9 cellular contexts compared by ENCODE assay signal in genomic region chr5:146878471-146879172, GRCh38. TPM values are rescaled to one million over a fixed set of nuclear protein-coding genes. Genes with fewer than 3 reads are reported as not detected.
DNase-seq lines count a peak whose midpoint lies in the region; ATAC-seq, FAIRE-seq and TF ChIP-seq lines count a peak whose summit lies in the region.
"Had no signal": no experiment of that assay in that cellular context is flagged by ENCODE, and none has a peak within 500 bp of the region (broad histone marks: within the 10 kb centered on the region; RNA-seq: fewer than 3 reads in every experiment).

Gene PPP2R2B, minus strand, starts transcription at chr5:146878757.

- peaks cover 44% of the 10 kb centered on the region for H3K27me3 Mint-ChIP-seq in activated T-cell treated with anti-CD3 and anti-CD28 coated beads, Interleukin-2, amount 50 U/mL, for 72 hours (ENCODE audit: low read depth)

- TF ChIP-seq EP300 in A549 (IDR thresholded peaks at IDR 0.05) = no peak

- WGBS in A549 (ENCODE audit: missing lambda C conversion rate) = 15% methylated on average over 11 of the region's 41 CpGs
- WGBS in esophagus squamous epithelium, 2 donors = 2% methylated on average over 7 of the region's 41 CpGs; no CpG with 5 or more reads in 1 of the 2 donors

- TF ChIP-seq RAD21 in A549 (conservative IDR thresholded peaks at IDR 0.05 in 1 of 2, IDR thresholded peaks at IDR 0.05 in 1 of 2) = no peak

- peaks cover 6% of the 10 kb centered on the region; the same call in 1 of the 3 replicates for H3K4me1 ChIP-seq in A549
- H3K4me1 ChIP-seq in esophagus squamous epithelium = peaks cover 13 to 30% (median 21%) of the 10 kb centered on the region in 3 donors

- CTCF ChIA-PET in A549 (lab: Yijun Ruan, JAX) = interaction anchor here (0.6 to 1.6 kb wide), 4 partner anchors 9 to 337 kb away, joined by 3 to 5 read pairs (median 4); no protein-coding TSS in a partner anchor

- POLR2A ChIA-PET in A549 (lab: Yijun Ruan, JAX) = no interaction called here

- intact Hi-C loops in esophagus squamous epithelium (cut with DNase I) = no loop called here

- peak within 1 kb of the TSS; percentile 50 for H3K4me3 ChIP-seq in A549
- H3K4me3 ChIP-seq in esophagus squamous epithelium = peak within 1 kb of the TSS; percentile 40 to 68 (median 60)

- peak within 1 kb of the TSS; percentile 86 to 89 for H3K4me3 Mint-ChIP-seq in activated T-cell treated with anti-CD3 and anti-CD28 coated beads, Interleukin-2, amount 50 U/mL, for 72 hours

- DNase-seq in A549 (ENCODE audit: low read depth in 1 of 2, low spot score in 1 of 2) (peak in 1 of 2 experiments; percentile 15), NCI-H2227 treated with DMSO at 0.1 percent for 48 hours (lab: John Stamatoyannopoulos, UW) (peak; percentile 48), esophagus squamous epithelium (lab: John Stamatoyannopoulos, UW) (no peak), myocyte (ENCODE audit: low read depth) (peak; percentile 44), superior temporal gyrus (ENCODE audit: extremely low spot score) (peak; percentile 70), OCI-M1 (lab: John Stamatoyannopoulos, UW) (no peak)
- peak; percentile 50 to 69 for DNase-seq in activated T-cell treated with anti-CD3 and anti-CD28 coated beads, Interleukin-2, amount 50 U/mL, for 72 hours

- peaks cover 0 to 38% (median 0%) of the 10 kb centered on the region in 4 donors for H3K27me3 ChIP-seq in esophagus squamous epithelium

- peak within 1 kb of the TSS; percentile 95 for H3K4me2 ChIP-seq in A549

- H3K9me3 ChIP-seq in A549 = no peaks in the 10 kb centered on the region
- H3K9me3 ChIP-seq in esophagus squamous epithelium = no peaks in the 10 kb centered on the region

- ATAC-seq in A549 (peak; percentile 78 to 86), GM19372 (IDR thresholded peaks at IDR 0.05; ENCODE audit: low read depth, unreplicated experiment) (peak; percentile 56)
- ATAC-seq in activated T-cell treated with anti-CD3 and anti-CD28 coated beads, Interleukin-2, amount 50 U/mL, for 72 hours (replicated peaks in 1 of 2) = peak; percentile 86 to 88

- H3K9me3 Mint-ChIP-seq in activated T-cell treated with anti-CD3 and anti-CD28 coated beads, Interleukin-2, amount 50 U/mL, for 72 hours = no peaks in the 10 kb centered on the region

- H3K4me1 Mint-ChIP-seq in activated T-cell treated with anti-CD3 and anti-CD28 coated beads, Interleukin-2, amount 50 U/mL, for 72 hours (ENCODE audit: low read depth) = peaks cover 9% of the 10 kb centered on the region

- TF ChIP-seq CTCF in A549 (IDR thresholded peaks at IDR 0.05) = no peak
- TF ChIP-seq CTCF in esophagus squamous epithelium (IDR thresholded peaks at IDR 0.05) = no peak

- FAIRE-seq in A549 (lab: Jason Lieb, UNC) = no peak

- no peak within 1 kb of the TSS for H3K27ac Mint-ChIP-seq in activated T-cell treated with anti-CD3 and anti-CD28 coated beads, Interleukin-2, amount 50 U/mL, for 72 hours

- no peak for TF ChIP-seq POLR2A in A549 (IDR thresholded peaks at IDR 0.05; ENCODE audit: low read length)
- peak in 1 of 4 donors; percentile 31 for TF ChIP-seq POLR2A in esophagus squamous epithelium (IDR thresholded peaks at IDR 0.05)

- no peaks in the 10 kb centered on the region for H3K36me3 Mint-ChIP-seq in activated T-cell treated with anti-CD3 and anti-CD28 coated beads, Interleukin-2, amount 50 U/mL, for 72 hours (ENCODE audit: insufficient read depth in 2 of 2)

- H3K27ac ChIP-seq in A549 = no peak within 1 kb of the TSS
- peak within 1 kb of the TSS in 1 of 4 donors; percentile 11 for H3K27ac ChIP-seq in esophagus squamous epithelium
- H3K27ac ChIP-seq: epithelial cell of prostate had no signal

- H3K36me3 ChIP-seq in esophagus squamous epithelium = no peaks in the 10 kb centered on the region

TF ChIP-seq in A549, 52 proteins besides CTCF, POLR2A, EP300 and RAD21 (continues in another document):
- TF ChIP-seq CBX8 (IDR thresholded peaks at IDR 0.05) = no peak
- no peak for TF ChIP-seq EHF (CRISPR knock-in tag; IDR thresholded peaks at IDR 0.05)
- TF ChIP-seq PHF8 (IDR thresholded peaks at IDR 0.05; ENCODE audit: borderline replicate concordance, low read depth) = no peak
- no peak for TF ChIP-seq MAZ (IDR thresholded peaks at IDR 0.05; ENCODE audit: borderline replicate concordance, low read depth, low read length)
- TF ChIP-seq, protein P1, sequence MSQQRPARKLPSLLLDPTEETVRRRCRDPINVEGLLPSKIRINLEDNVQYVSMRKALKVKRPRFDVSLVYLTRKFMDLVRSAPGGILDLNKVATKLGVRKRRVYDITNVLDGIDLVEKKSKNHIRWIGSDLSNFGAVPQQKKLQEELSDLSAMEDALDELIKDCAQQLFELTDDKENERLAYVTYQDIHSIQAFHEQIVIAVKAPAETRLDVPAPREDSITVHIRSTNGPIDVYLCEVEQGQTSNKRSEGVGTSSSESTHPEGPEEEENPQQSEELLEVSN (IDR thresholded peaks at IDR 0.05; ENCODE audit: borderline replicate concordance, low read depth) = no peak
- TF ChIP-seq JUN (IDR thresholded peaks at IDR 0.05) = no peak
- TF ChIP-seq, protein P2, sequence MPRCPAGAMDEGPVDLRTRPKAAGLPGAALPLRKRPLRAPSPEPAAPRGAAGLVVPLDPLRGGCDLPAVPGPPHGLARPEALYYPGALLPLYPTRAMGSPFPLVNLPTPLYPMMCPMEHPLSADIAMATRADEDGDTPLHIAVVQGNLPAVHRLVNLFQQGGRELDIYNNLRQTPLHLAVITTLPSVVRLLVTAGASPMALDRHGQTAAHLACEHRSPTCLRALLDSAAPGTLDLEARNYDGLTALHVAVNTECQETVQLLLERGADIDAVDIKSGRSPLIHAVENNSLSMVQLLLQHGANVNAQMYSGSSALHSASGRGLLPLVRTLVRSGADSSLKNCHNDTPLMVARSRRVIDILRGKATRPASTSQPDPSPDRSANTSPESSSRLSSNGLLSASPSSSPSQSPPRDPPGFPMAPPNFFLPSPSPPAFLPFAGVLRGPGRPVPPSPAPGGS (IDR thresholded peaks at IDR 0.05) = no peak
- TF ChIP-seq ESRRA (IDR thresholded peaks at IDR 0.05; ENCODE audit: borderline replicate concordance, low read length) = no peak
- no peak for TF ChIP-seq GATA3 (IDR thresholded peaks at IDR 0.05; ENCODE audit: borderline replicate concordance)
- TF ChIP-seq USF2 (IDR thresholded peaks at IDR 0.05) = no peak
- TF ChIP-seq, protein P3, sequence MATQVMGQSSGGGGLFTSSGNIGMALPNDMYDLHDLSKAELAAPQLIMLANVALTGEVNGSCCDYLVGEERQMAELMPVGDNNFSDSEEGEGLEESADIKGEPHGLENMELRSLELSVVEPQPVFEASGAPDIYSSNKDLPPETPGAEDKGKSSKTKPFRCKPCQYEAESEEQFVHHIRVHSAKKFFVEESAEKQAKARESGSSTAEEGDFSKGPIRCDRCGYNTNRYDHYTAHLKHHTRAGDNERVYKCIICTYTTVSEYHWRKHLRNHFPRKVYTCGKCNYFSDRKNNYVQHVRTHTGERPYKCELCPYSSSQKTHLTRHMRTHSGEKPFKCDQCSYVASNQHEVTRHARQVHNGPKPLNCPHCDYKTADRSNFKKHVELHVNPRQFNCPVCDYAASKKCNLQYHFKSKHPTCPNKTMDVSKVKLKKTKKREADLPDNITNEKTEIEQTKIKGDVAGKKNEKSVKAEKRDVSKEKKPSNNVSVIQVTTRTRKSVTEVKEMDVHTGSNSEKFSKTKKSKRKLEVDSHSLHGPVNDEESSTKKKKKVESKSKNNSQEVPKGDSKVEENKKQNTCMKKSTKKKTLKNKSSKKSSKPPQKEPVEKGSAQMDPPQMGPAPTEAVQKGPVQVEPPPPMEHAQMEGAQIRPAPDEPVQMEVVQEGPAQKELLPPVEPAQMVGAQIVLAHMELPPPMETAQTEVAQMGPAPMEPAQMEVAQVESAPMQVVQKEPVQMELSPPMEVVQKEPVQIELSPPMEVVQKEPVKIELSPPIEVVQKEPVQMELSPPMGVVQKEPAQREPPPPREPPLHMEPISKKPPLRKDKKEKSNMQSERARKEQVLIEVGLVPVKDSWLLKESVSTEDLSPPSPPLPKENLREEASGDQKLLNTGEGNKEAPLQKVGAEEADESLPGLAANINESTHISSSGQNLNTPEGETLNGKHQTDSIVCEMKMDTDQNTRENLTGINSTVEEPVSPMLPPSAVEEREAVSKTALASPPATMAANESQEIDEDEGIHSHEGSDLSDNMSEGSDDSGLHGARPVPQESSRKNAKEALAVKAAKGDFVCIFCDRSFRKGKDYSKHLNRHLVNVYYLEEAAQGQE (IDR thresholded peaks at IDR 0.05) = no peak
- no peak for TF ChIP-seq ATOH8 (CRISPR knock-in tag; IDR thresholded peaks at IDR 0.05; ENCODE audit: low read depth)
- no peak for TF ChIP-seq NFE2L2 (conservative IDR thresholded peaks at IDR 0.05; ENCODE audit: low read length)
- no peak for TF ChIP-seq KDM5A (IDR thresholded peaks at IDR 0.05)
- TF ChIP-seq RNF2 (IDR thresholded peaks at IDR 0.05; ENCODE audit: borderline replicate concordance, low read depth) = no peak
- TF ChIP-seq, protein P4, sequence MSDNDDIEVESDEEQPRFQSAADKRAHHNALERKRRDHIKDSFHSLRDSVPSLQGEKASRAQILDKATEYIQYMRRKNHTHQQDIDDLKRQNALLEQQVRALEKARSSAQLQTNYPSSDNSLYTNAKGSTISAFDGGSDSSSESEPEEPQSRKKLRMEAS (IDR thresholded peaks at IDR 0.05) = no peak

RNA-seq across cellular contexts. Expression of gene PPP2R2B, which starts in this region (rescaled TPM):
- polyA plus RNA-seq in A549 (2011; rRNA removed) (not detected in 2 replicates), A549 (2017; fragmentation: RNase III; extraction: RNeasy Plus Mini Kit Qiagen cat#74134 plus additional on column Dnase treatment) (0.08 to 0.13 TPM in 2 of 3 replicates, not detected in the other)
- not detected in 2 replicates for polyA plus RNA-seq in A549 (2012; cell fraction: cytosol; rRNA removed)
- polyA plus RNA-seq in A549 (2012; cell fraction: nucleus; rRNA removed) = not detected in 2 replicates
- not detected in 2 replicates for polyA minus RNA-seq in A549 (2011; rRNA and poly(A)+ RNA removed)
- total RNA-seq in activated T-cell treated with anti-CD3 and anti-CD28 coated beads, Interleukin-2, amount 50 U/mL, for 72 hours = 1 to 10 TPM in 1 of 2 donors, under 1 TPM in 1; 0.70 to 2.0 TPM
- total RNA-seq in esophagus squamous epithelium (1 to 10 TPM in 2 of 4 donors, under 1 TPM in 2; 0.53 to 2.0 (median 1.1) TPM), myocyte (0.21 TPM in 1 of 2 replicates, not detected in the other)
- polyA plus RNA-seq in myocyte (2012) = 2.2 TPM

Comparison
In these comparisons a context has a peak if more than half of its experiments do, and no peak if none do; other contexts are left out.
1. Peak in ATAC-seq, H3K4me3 ChIP-seq and H3K4me2 ChIP-seq in A549; RNA of the gene not detected or under 1 TPM.
2. DNase-seq: peak in NCI-H2227 treated with DMSO at 0.1 percent for 48 hours (single experiment), activated T-cell treated with anti-CD3 and anti-CD28 coated beads, Interleukin-2, amount 50 U/mL, for 72 hours (2 of 2), myocyte (single experiment) and superior temporal gyrus (single experiment); none in esophagus squamous epithelium (single experiment) and OCI-M1 (single experiment).
3. Peak in every context shown above with its lines, with median percentiles within 50 percentile points of each other: ATAC-seq.